ENCODE assay signal across 11 cellular contexts in the genomic region with DNA sequence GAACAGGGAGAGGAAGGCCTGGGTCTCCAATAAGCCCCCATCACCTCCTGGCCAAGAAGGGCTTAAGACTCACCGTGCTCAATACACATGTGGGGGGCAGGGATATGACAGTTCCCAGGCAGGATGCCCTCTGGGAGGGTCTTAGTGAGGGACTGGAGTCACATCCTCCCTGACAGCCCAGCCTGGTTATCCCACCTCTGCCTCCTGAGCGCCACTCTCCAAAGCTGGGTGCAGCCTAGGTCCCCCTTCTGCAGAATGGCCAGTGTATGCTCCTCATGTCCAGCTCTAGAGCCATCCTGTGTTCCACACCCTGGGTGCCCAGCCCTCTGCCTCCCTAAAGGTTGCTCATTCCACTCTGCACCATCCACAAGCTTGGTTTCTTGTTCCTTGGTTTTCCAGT. TPM values are rescaled to one million over a fixed set of nuclear protein-coding genes. Genes with fewer than 3 reads are reported as not detected.
DNase-seq lines count a peak whose midpoint lies in the region; ATAC-seq and TF ChIP-seq lines count a peak whose summit lies in the region.
"Had no signal": no experiment of that assay in that cellular context is flagged by ENCODE, and none has a peak within 500 bp of the region (broad histone marks: within the 10 kb centered on the region; RNA-seq: fewer than 3 reads in every experiment).

No MANE protein-coding gene starts in this region.

- no peaks in the 10 kb centered on the region for H3K36me3 Mint-ChIP-seq in activated T-cell treated with anti-CD3 and anti-CD28 coated beads, Interleukin-2, amount 50 U/mL, for 24 hours (ENCODE audit: low read depth)
- peaks cover 11% of the 10 kb centered on the region for H3K36me3 Mint-ChIP-seq in activated T-helper 1 cell treated with anti-CD3 and anti-CD28 coated beads, Interleukin-12 subunit alpha, Interleukin-12 subunit beta, Interleukin-2, Interleukin-4 antibody, amounts not matched to agents 30 ng/mL and 10 ng/mL and 1 ng/mL, durations not matched to agents 14 hours and 24 hours and 36 hours (ENCODE audit: low read depth)

- no peaks in the 10 kb centered on the region for H3K27me3 Mint-ChIP-seq in activated T-cell treated with anti-CD3 and anti-CD28 coated beads, Interleukin-2, amount 50 U/mL, for 24 hours
- H3K27me3 Mint-ChIP-seq in activated T-helper 1 cell treated with anti-CD3 and anti-CD28 coated beads, Interleukin-12 subunit alpha, Interleukin-12 subunit beta, Interleukin-2, Interleukin-4 antibody, amounts not matched to agents 30 ng/mL and 10 ng/mL and 1 ng/mL, durations not matched to agents 14 hours and 24 hours and 36 hours (ENCODE audit: insufficient read depth) = no peaks in the 10 kb centered on the region

- H3K9me3 ChIP-seq in lower lobe of right lung = no peaks in the 10 kb centered on the region
- no peaks in the 10 kb centered on the region for H3K9me3 ChIP-seq in suprapubic skin

- H3K27ac ChIP-seq in lower lobe of right lung (peak overlapping the region; percentile 97), suprapubic skin (peak overlapping the region; percentile 90)

- H3K4me3 ChIP-seq in lower lobe of right lung (peak overlapping the region; percentile 80), suprapubic skin (peak overlapping the region; percentile 82), H7 (ENCODE audit: insufficient read depth, low read depth, low read length) (no peak overlapping the region)

- 81% methylated on average over 2 of the region's 2 CpGs for WGBS in suprapubic skin

- H3K9me3 Mint-ChIP-seq in activated T-cell treated with anti-CD3 and anti-CD28 coated beads, Interleukin-2, amount 50 U/mL, for 24 hours = no peaks in the 10 kb centered on the region
- H3K9me3 Mint-ChIP-seq in activated T-helper 1 cell treated with anti-CD3 and anti-CD28 coated beads, Interleukin-12 subunit alpha, Interleukin-12 subunit beta, Interleukin-2, Interleukin-4 antibody, amounts not matched to agents 30 ng/mL and 10 ng/mL and 1 ng/mL, durations not matched to agents 14 hours and 24 hours and 36 hours = no peaks in the 10 kb centered on the region

- H3K4me3 Mint-ChIP-seq in activated T-cell treated with anti-CD3 and anti-CD28 coated beads, Interleukin-2, amount 50 U/mL, for 24 hours = peak overlapping the region; percentile 78
- H3K4me3 Mint-ChIP-seq in activated T-helper 1 cell treated with anti-CD3 and anti-CD28 coated beads, Interleukin-12 subunit alpha, Interleukin-12 subunit beta, Interleukin-2, Interleukin-4 antibody, amounts not matched to agents 30 ng/mL and 10 ng/mL and 1 ng/mL, durations not matched to agents 14 hours and 24 hours and 36 hours = peak overlapping the region; percentile 76

- intact Hi-C loops in activated T-helper 1 cell treated with anti-CD3 and anti-CD28 coated beads, Interleukin-12 subunit alpha, Interleukin-12 subunit beta, Interleukin-2, Interleukin-4 antibody, amounts not matched to agents 30 ng/mL and 10 ng/mL and 1 ng/mL, durations not matched to agents 14 hours and 24 hours and 36 hours (cut with micrococcal nuclease) = no loop called here
- intact Hi-C loops in lower lobe of right lung (cut with DNase I) = no loop called here

- TF ChIP-seq CTCF in lower lobe of right lung (IDR thresholded peaks at IDR 0.05) (no peak), suprapubic skin (IDR thresholded peaks at IDR 0.05) (no peak)

- peaks cover 6% of the 10 kb centered on the region for H3K36me3 ChIP-seq in lower lobe of right lung
- H3K36me3 ChIP-seq in suprapubic skin = no peaks in the 10 kb centered on the region
- H3K36me3 ChIP-seq in H7 (replicated peaks; ENCODE audit: control insufficient read depth, insufficient read depth, low read length) = no peaks in the 10 kb centered on the region

- ATAC-seq in lower lobe of right lung = no peak
- no peak for ATAC-seq in HG02623 (IDR thresholded peaks at IDR 0.05; ENCODE audit: unreplicated experiment)
- no peak for ATAC-seq in HG02798 (IDR thresholded peaks at IDR 0.05; ENCODE audit: poor library complexity, unreplicated experiment)

- peak overlapping the region; percentile 44 for H3K27ac Mint-ChIP-seq in activated T-cell treated with anti-CD3 and anti-CD28 coated beads, Interleukin-2, amount 50 U/mL, for 24 hours
- peak overlapping the region; percentile 62 for H3K27ac Mint-ChIP-seq in activated T-helper 1 cell treated with anti-CD3 and anti-CD28 coated beads, Interleukin-12 subunit alpha, Interleukin-12 subunit beta, Interleukin-2, Interleukin-4 antibody, amounts not matched to agents 30 ng/mL and 10 ng/mL and 1 ng/mL, durations not matched to agents 14 hours and 24 hours and 36 hours

- H3K27me3 ChIP-seq in lower lobe of right lung (ENCODE audit: low read depth) (no peaks in the 10 kb centered on the region), suprapubic skin (no peaks in the 10 kb centered on the region), H7 (ENCODE audit: control insufficient read depth, insufficient read depth, low read length) (peaks cover 2% of the 10 kb centered on the region; the same call in 1 of the 2 replicates)

- no peak for DNase-seq in activated T-cell treated with anti-CD3 and anti-CD28 coated beads, Interleukin-2, amount 50 U/mL, for 24 hours
- no peak for DNase-seq in activated T-cell treated with anti-CD3 and anti-CD28 coated beads, Interleukin-2, amount 50 U/mL, for 1 hour
- no peak for DNase-seq in activated T-helper 1 cell treated with anti-CD3 and anti-CD28 coated beads, Interleukin-12 subunit alpha, Interleukin-12 subunit beta, Interleukin-2, Interleukin-4 antibody, amounts not matched to agents 30 ng/mL and 10 ng/mL and 1 ng/mL, durations not matched to agents 14 hours and 24 hours and 36 hours (ENCODE audit: low spot score)
- DNase-seq in lower lobe of right lung (no peak), suprapubic skin (ENCODE audit: low spot score in 2 of 2) (peak in 1 of 2 donors; percentile 51), H7 (no peak)
- DNase-seq: effector memory CD4-positive, alpha-beta T cell; stimulated activated CD4-positive, alpha-beta T cell treated with anti-CD3 and anti-CD28 coated beads, Interleukin-15, amount 100 ng/mL, for 24 hours had no signal

- no peak for TF ChIP-seq POLR2A in suprapubic skin (IDR thresholded peaks at IDR 0.05)

- peaks cover 55% of the 10 kb centered on the region for H3K4me1 Mint-ChIP-seq in activated T-cell treated with anti-CD3 and anti-CD28 coated beads, Interleukin-2, amount 50 U/mL, for 24 hours (ENCODE audit: low read depth)
- peaks cover 61% of the 10 kb centered on the region for H3K4me1 Mint-ChIP-seq in activated T-helper 1 cell treated with anti-CD3 and anti-CD28 coated beads, Interleukin-12 subunit alpha, Interleukin-12 subunit beta, Interleukin-2, Interleukin-4 antibody, amounts not matched to agents 30 ng/mL and 10 ng/mL and 1 ng/mL, durations not matched to agents 14 hours and 24 hours and 36 hours (ENCODE audit: low read depth)

- TF ChIP-seq EP300 in suprapubic skin (IDR thresholded peaks at IDR 0.05) = no peak

- peaks cover 36% of the 10 kb centered on the region for H3K4me1 ChIP-seq in lower lobe of right lung
- peaks cover 54% of the 10 kb centered on the region for H3K4me1 ChIP-seq in suprapubic skin

RNA-seq across cellular contexts. Expression of gene SHISA5, which starts 1.2 kb away (rescaled TPM):
- 90.1 and 92.5 TPM in 2 replicates for total RNA-seq in activated T-helper 1 cell treated with anti-CD3 and anti-CD28 coated beads, Interleukin-12 subunit alpha, Interleukin-12 subunit beta, Interleukin-2, Interleukin-4 antibody, amounts not matched to agents 30 ng/mL and 10 ng/mL and 1 ng/mL, durations not matched to agents 14 hours and 24 hours and 36 hours
- total RNA-seq in lower lobe of right lung (187 TPM), suprapubic skin (10 to 100 TPM; 60.1 to 98.0 (median 87.3) TPM)
- 195 and 200 TPM in 2 replicates for total RNA-seq in H7 (2014; rRNA removed; shearing (Covaris generic))

RNA-seq across cellular contexts. Expression of gene PFKFB4, which starts 51.5 kb away (rescaled TPM):
- 11.7 and 15.5 TPM in 2 replicates for total RNA-seq in activated T-helper 1 cell treated with anti-CD3 and anti-CD28 coated beads, Interleukin-12 subunit alpha, Interleukin-12 subunit beta, Interleukin-2, Interleukin-4 antibody, amounts not matched to agents 30 ng/mL and 10 ng/mL and 1 ng/mL, durations not matched to agents 14 hours and 24 hours and 36 hours
- 12.9 TPM for total RNA-seq in lower lobe of right lung
- total RNA-seq in suprapubic skin = 10 to 100 TPM in 1 of 4 donors, 1 to 10 TPM in 3; 3.6 to 12.7 (median 8.3) TPM
- total RNA-seq in H7 (2014; rRNA removed; shearing (Covaris generic)) = 11.4 and 22.0 TPM in 2 replicates

RNA-seq across cellular contexts. Expression of gene UCN2, which starts 58.4 kb away (rescaled TPM):
- total RNA-seq in activated T-helper 1 cell treated with anti-CD3 and anti-CD28 coated beads, Interleukin-12 subunit alpha, Interleukin-12 subunit beta, Interleukin-2, Interleukin-4 antibody, amounts not matched to agents 30 ng/mL and 10 ng/mL and 1 ng/mL, durations not matched to agents 14 hours and 24 hours and 36 hours = 0.21 TPM in 1 of 2 replicates, not detected in the other
- total RNA-seq in lower lobe of right lung = 0.32 TPM
- 10 to 100 TPM; 10.1 to 23.7 (median 18.0) TPM for total RNA-seq in suprapubic skin
- total RNA-seq in H7 (2014; rRNA removed; shearing (Covaris generic)) = 0.15 and 0.69 TPM in 2 replicates
- total RNA-seq: activated CD8-positive, alpha-beta memory T cell treated with anti-CD3 and anti-CD28 coated beads for 36 hours had no signal

RNA-seq across cellular contexts. Expression of gene ATRIP, which starts 58.6 kb away (rescaled TPM):
- 16.5 and 20.5 TPM in 2 replicates for total RNA-seq in activated T-helper 1 cell treated with anti-CD3 and anti-CD28 coated beads, Interleukin-12 subunit alpha, Interleukin-12 subunit beta, Interleukin-2, Interleukin-4 antibody, amounts not matched to agents 30 ng/mL and 10 ng/mL and 1 ng/mL, durations not matched to agents 14 hours and 24 hours and 36 hours
- 5.9 TPM for total RNA-seq in lower lobe of right lung
- total RNA-seq in suprapubic skin = 10 to 100 TPM in 2 of 4 donors, 1 to 10 TPM in 2; 8.7 to 12.7 (median 10.2) TPM
- 13.4 and 18.5 TPM in 2 replicates for total RNA-seq in H7 (2014; rRNA removed; shearing (Covaris generic))
